In the genomic region with DNA sequence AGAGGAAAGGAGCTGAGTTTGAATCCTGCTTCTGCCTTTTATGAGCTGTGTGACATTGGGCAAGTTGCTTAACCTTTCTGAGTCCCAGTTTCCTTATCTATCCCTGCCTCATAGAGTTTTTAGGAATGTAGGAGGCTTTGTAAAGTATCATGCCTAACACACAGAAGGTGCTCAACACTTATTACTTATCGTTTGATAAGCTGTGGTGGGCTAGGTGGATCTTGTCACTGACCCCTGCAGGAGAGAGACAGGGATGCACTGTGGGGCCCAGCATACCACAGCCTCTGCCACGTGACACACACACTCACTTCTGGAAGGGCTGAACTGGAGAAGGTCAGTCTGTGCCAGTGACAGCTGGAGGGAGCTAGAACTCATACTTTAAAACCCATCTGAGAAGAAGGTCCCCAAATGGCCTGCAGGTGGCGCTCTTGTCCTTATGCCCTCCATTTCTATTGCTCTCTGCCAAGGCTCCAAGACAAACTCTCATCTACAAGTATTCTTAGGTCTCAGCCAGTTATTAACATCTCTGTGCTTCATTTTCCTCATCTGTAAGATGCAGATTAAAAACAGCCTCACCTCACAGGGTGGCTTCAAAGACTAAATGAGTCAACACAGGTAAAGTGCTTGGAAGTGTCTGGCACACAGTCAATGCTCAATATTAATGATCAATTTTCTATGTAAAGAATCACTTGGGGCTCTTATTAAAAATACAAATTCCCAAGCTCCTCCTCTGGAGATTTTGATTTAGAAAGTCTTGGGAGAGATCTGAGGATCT, we compare ENCODE assay signal across 1 cellular context.
A peak's percentile ranks its signal among the peaks of the same experiment; 100 is the strongest.
TF ChIP-seq lines count a peak whose summit lies in the region.

No MANE protein-coding gene starts in this region.

TF ChIP-seq in H1, 55 proteins besides CTCF, POLR2A, EP300 and RAD21:
- peak; percentile 72; the same call in 1 of the 2 replicates for TF ChIP-seq JUN (IDR thresholded peaks at IDR 0.05; ENCODE audit: low read depth, low read length)
- peak; percentile 23; the same call in 1 of the 2 replicates for TF ChIP-seq BACH1 (IDR thresholded peaks at IDR 0.05; ENCODE audit: low read length)
- TF ChIP-seq SIRT6 (IDR thresholded peaks at IDR 0.05; ENCODE audit: low read length), result no peak
- peak; percentile 80 for TF ChIP-seq TEAD4 (IDR thresholded peaks at IDR 0.05; ENCODE audit: low read depth, low read length)
- TF ChIP-seq POLR2AphosphoS5 (IDR thresholded peaks at IDR 0.05; ENCODE audit: low read depth, low read length), result peak; percentile 51; the same call in 1 of the 2 replicates
- TF ChIP-seq CHD2 (IDR thresholded peaks at IDR 0.05; ENCODE audit: low read length), result no peak
- TF ChIP-seq RFX5 (IDR thresholded peaks at IDR 0.05; ENCODE audit: borderline replicate concordance, low read depth, low read length), result no peak
- no peak for TF ChIP-seq KDM5A (IDR thresholded peaks at IDR 0.05; ENCODE audit: low read length)
- 0 out of 2 replicates have a peak, but pooled peaks have one; percentile 20 for TF ChIP-seq JUND (IDR thresholded peaks at IDR 0.05; ENCODE audit: low read length)
- TF ChIP-seq BCL11A (IDR thresholded peaks at IDR 0.05; ENCODE audit: low read depth in 2 of 2, low read length in 2 of 2), result no peak
- peak; percentile 48 for TF ChIP-seq TAF7 (optimal IDR thresholded peaks at IDR 0.05; ENCODE audit: borderline replicate concordance, low read depth, low read length)
- TF ChIP-seq RBBP5 (IDR thresholded peaks at IDR 0.05; ENCODE audit: borderline replicate concordance, low read depth, low read length), result no peak
- TF ChIP-seq, protein P1, sequence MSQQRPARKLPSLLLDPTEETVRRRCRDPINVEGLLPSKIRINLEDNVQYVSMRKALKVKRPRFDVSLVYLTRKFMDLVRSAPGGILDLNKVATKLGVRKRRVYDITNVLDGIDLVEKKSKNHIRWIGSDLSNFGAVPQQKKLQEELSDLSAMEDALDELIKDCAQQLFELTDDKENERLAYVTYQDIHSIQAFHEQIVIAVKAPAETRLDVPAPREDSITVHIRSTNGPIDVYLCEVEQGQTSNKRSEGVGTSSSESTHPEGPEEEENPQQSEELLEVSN (IDR thresholded peaks at IDR 0.05), result 0 out of 2 replicates have a peak, but pooled peaks have one; percentile 21
- TF ChIP-seq SP1 (IDR thresholded peaks at IDR 0.05; ENCODE audit: low read depth, low read length), result 0 out of 2 replicates have a peak, but pooled peaks have one; percentile 8
- peak; percentile 72 for TF ChIP-seq YY1 (IDR thresholded peaks at IDR 0.05; ENCODE audit: low read depth, low read length)
- TF ChIP-seq SIN3A (conservative IDR thresholded peaks at IDR 0.05 in 1 of 2, IDR thresholded peaks at IDR 0.05 in 1 of 2; ENCODE audit: low read depth in 1 of 2, low read length in 2 of 2), result peak in 1 of 2 experiments; percentile 31; a peak in 1 of 4 replicates
- TF ChIP-seq KDM1A (IDR thresholded peaks at IDR 0.05; ENCODE audit: borderline replicate concordance, low read length), result peak; percentile 93
- TF ChIP-seq, protein P2, sequence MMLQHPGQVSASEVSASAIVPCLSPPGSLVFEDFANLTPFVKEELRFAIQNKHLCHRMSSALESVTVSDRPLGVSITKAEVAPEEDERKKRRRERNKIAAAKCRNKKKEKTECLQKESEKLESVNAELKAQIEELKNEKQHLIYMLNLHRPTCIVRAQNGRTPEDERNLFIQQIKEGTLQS (IDR thresholded peaks at IDR 0.05; ENCODE audit: insufficient read depth, low read depth, low read length), result peak; percentile 65; the same call in 1 of the 2 replicates
- no peak for TF ChIP-seq NANOG (IDR thresholded peaks at IDR 0.05; ENCODE audit: insufficient read depth, low read depth, low read length, poor library complexity, severe bottlenecking)
- TF ChIP-seq, protein P3, sequence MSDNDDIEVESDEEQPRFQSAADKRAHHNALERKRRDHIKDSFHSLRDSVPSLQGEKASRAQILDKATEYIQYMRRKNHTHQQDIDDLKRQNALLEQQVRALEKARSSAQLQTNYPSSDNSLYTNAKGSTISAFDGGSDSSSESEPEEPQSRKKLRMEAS (IDR thresholded peaks at IDR 0.05), result peak; percentile 93
- TF ChIP-seq CREB1 (IDR thresholded peaks at IDR 0.05), result peak; percentile 28; the same call in 1 of the 2 replicates
- peak in 1 of 2 experiments; percentile 66; a peak in 1 of 4 replicates for TF ChIP-seq HDAC2 (IDR thresholded peaks at IDR 0.05; ENCODE audit: borderline replicate concordance in 1 of 2, low read depth in 2 of 2, low read length in 2 of 2)
- TF ChIP-seq, protein P4, sequence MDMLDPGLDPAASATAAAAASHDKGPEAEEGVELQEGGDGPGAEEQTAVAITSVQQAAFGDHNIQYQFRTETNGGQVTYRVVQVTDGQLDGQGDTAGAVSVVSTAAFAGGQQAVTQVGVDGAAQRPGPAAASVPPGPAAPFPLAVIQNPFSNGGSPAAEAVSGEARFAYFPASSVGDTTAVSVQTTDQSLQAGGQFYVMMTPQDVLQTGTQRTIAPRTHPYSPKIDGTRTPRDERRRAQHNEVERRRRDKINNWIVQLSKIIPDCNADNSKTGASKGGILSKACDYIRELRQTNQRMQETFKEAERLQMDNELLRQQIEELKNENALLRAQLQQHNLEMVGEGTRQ (IDR thresholded peaks at IDR 0.05; ENCODE audit: low read length), result peak; percentile 86
TF ChIP-seq in H1: peak in this region for 16.
